In genomic region chr9:113059581-113060284, GRCh38 we compare ENCODE assay signal across 1 cellular context.
A peak's percentile ranks its signal among the peaks of the same experiment; 100 is the strongest.
TF ChIP-seq lines count a peak whose summit lies in the region.

No MANE protein-coding gene starts in this region.

TF ChIP-seq in H1, 55 proteins besides CTCF, POLR2A, EP300 and RAD21 (continued from another document):
- TF ChIP-seq RNF2 (IDR thresholded peaks at IDR 0.05; ENCODE audit: borderline replicate concordance, low read depth, low read length, missing control alignments, poor library complexity, severe bottlenecking): peak; percentile 60
TF ChIP-seq in H1: peak in this region for 3; not testable (repeated sequence) for 52.
